Comparison of ENCODE assay signal across 8 cellular contexts in genomic region chr1:12314328-12314903, GRCh38.
A peak's percentile ranks its signal among the peaks of the same experiment; 100 is the strongest.
DNase-seq lines count a peak whose midpoint lies in the region; ATAC-seq and TF ChIP-seq lines count a peak whose summit lies in the region.

No MANE protein-coding gene starts in this region.

- peak; percentile 43 for TF ChIP-seq CTCF in retinal pigment epithelial cell (conservative IDR thresholded peaks at IDR 0.05; ENCODE audit: low read depth, low read length)

- ATAC-seq in GM21360 (IDR thresholded peaks at IDR 0.05; ENCODE audit: unreplicated experiment) (no peak), HG02852 (IDR thresholded peaks at IDR 0.05; ENCODE audit: unreplicated experiment) (no peak)

- DNase-seq in NCI-H2171 treated with DMSO at 0.1 percent for 48 hours (lab: John Stamatoyannopoulos, UW), result peak; percentile 55
- DNase-seq in NCI-H2171 (lab: John Stamatoyannopoulos, UW), result no peak
- peak; percentile 13 for DNase-seq in NCI-H748 treated with DMSO at 0.1 percent for 48 hours (lab: John Stamatoyannopoulos, UW)
- peak; percentile 36 for DNase-seq in fibroblast of gingiva (ENCODE audit: low read depth)
- peak; percentile 19 for DNase-seq in retinal pigment epithelial cell (ENCODE audit: low read depth)
- no peak for DNase-seq in NCI-H187 treated with DMSO at 0.1 percent for 48 hours (lab: John Stamatoyannopoulos, UW)

- no peak overlapping the region for H3K4me3 ChIP-seq in retinal pigment epithelial cell (ENCODE audit: low read length)

Comparison
In these comparisons a context has a peak if more than half of its experiments do, and no peak if none do; other contexts are left out.
1. DNase-seq: peak in NCI-H2171 treated with DMSO at 0.1 percent for 48 hours (single experiment), NCI-H748 treated with DMSO at 0.1 percent for 48 hours (single experiment), fibroblast of gingiva (single experiment) and retinal pigment epithelial cell (single experiment); none in NCI-H2171 (single experiment) and NCI-H187 treated with DMSO at 0.1 percent for 48 hours (single experiment).